Comparison of ENCODE assay signal across 28 cellular contexts in genomic region chr19:39470724-39471339, GRCh38. TPM values are rescaled to one million over a fixed set of nuclear protein-coding genes. Genes with fewer than 3 reads are reported as not detected.
DNase-seq lines count a peak whose midpoint lies in the region; ATAC-seq and TF ChIP-seq lines count a peak whose summit lies in the region.
"Had no signal": no experiment of that assay in that cellular context is flagged by ENCODE, and none has a peak within 500 bp of the region (broad histone marks: within the 10 kb centered on the region; RNA-seq: fewer than 3 reads in every experiment).

No MANE protein-coding gene starts in this region.

- peak; percentile 84 for ATAC-seq in activated naive CD8-positive, alpha-beta T cell treated with anti-CD3 and anti-CD28 coated beads, Interleukin-2, amount 50 U/mL, for 24 hours
- no peak for ATAC-seq in naive thymus-derived CD8-positive, alpha-beta T cell
- ATAC-seq in HG03432 (IDR thresholded peaks at IDR 0.05; ENCODE audit: unreplicated experiment) (no peak), HG03520 (IDR thresholded peaks at IDR 0.05; ENCODE audit: unreplicated experiment) (no peak), GM18511 (IDR thresholded peaks at IDR 0.05; ENCODE audit: unreplicated experiment) (no peak)
- ATAC-seq: body of pancreas, foreskin keratinocyte, GM12878, heart right ventricle, HepG2, left colon, T-cell had no signal

- H3K4me3 Mint-ChIP-seq in activated T-cell treated with anti-CD3 and anti-CD28 coated beads, Interleukin-2, amount 50 U/mL, for 24 hours: no peak overlapping the region
- no peak overlapping the region for H3K4me3 Mint-ChIP-seq in HFFc6
- H3K4me3 Mint-ChIP-seq in activated naive CD8-positive, alpha-beta T cell treated with anti-CD3 and anti-CD28 coated beads, Interleukin-2, amount 50 U/mL, for 24 hours: no peak overlapping the region
- H3K4me3 Mint-ChIP-seq in naive thymus-derived CD8-positive, alpha-beta T cell: no peak overlapping the region
- H3K4me3 Mint-ChIP-seq: memory B cell, T-cell had no signal

- no peaks in the 10 kb centered on the region for H3K9me3 Mint-ChIP-seq in activated T-cell treated with anti-CD3 and anti-CD28 coated beads, Interleukin-2, amount 50 U/mL, for 24 hours
- H3K9me3 Mint-ChIP-seq in HFFc6: no peaks in the 10 kb centered on the region
- H3K9me3 Mint-ChIP-seq in activated naive CD8-positive, alpha-beta T cell treated with anti-CD3 and anti-CD28 coated beads, Interleukin-2, amount 50 U/mL, for 24 hours: no peaks in the 10 kb centered on the region
- H3K9me3 Mint-ChIP-seq in naive thymus-derived CD8-positive, alpha-beta T cell: no peaks in the 10 kb centered on the region
- H3K9me3 Mint-ChIP-seq: memory B cell, T-cell had no signal

- no peaks in the 10 kb centered on the region for H3K27me3 Mint-ChIP-seq in activated T-cell treated with anti-CD3 and anti-CD28 coated beads, Interleukin-2, amount 50 U/mL, for 24 hours
- H3K27me3 Mint-ChIP-seq in HFFc6 (ENCODE audit: insufficient read depth): peaks cover 4% of the 10 kb centered on the region
- H3K27me3 Mint-ChIP-seq in activated naive CD8-positive, alpha-beta T cell treated with anti-CD3 and anti-CD28 coated beads, Interleukin-2, amount 50 U/mL, for 24 hours: no peaks in the 10 kb centered on the region
- no peaks in the 10 kb centered on the region for H3K27me3 Mint-ChIP-seq in naive thymus-derived CD8-positive, alpha-beta T cell
- H3K27me3 Mint-ChIP-seq: memory B cell, T-cell had no signal

- H3K36me3 Mint-ChIP-seq in activated T-cell treated with anti-CD3 and anti-CD28 coated beads, Interleukin-2, amount 50 U/mL, for 24 hours (ENCODE audit: low read depth): peaks cover 94% of the 10 kb centered on the region
- H3K36me3 Mint-ChIP-seq in HFFc6 (ENCODE audit: low read depth): peaks cover 50% of the 10 kb centered on the region
- peaks cover 62% of the 10 kb centered on the region for H3K36me3 Mint-ChIP-seq in activated naive CD8-positive, alpha-beta T cell treated with anti-CD3 and anti-CD28 coated beads, Interleukin-2, amount 50 U/mL, for 24 hours (ENCODE audit: low read depth)
- H3K36me3 Mint-ChIP-seq in naive thymus-derived CD8-positive, alpha-beta T cell: peaks cover 10 to 83% (median 20%) of the 10 kb centered on the region in 3 donors

- no peak for DNase-seq in activated T-cell treated with anti-CD3 and anti-CD28 coated beads, Interleukin-2, amount 50 U/mL, for 24 hours
- DNase-seq in activated T-cell treated with anti-CD3 and anti-CD28 coated beads for 4 hours: no peak
- DNase-seq in HFFc6: peak; percentile 16
- no peak for DNase-seq in activated naive CD8-positive, alpha-beta T cell treated with anti-CD3 and anti-CD28 coated beads, Interleukin-2, amount 50 U/mL, for 24 hours
- no peak for DNase-seq in naive thymus-derived CD8-positive, alpha-beta T cell
- DNase-seq: activated CD8-positive, alpha-beta memory T cell treated with anti-CD3 and anti-CD28 coated beads, Interleukin-2, amount 50 U/mL, for 48 hours; body of pancreas; Caco-2; DND-41; effector CD4-positive, alpha-beta T cell; erythroblast; foreskin keratinocyte; heart right ventricle; left colon; NCI-H1092 treated with DMSO at 0.1 percent for 48 hours; NCI-H1930; NCI-H69; T-cell had no signal

- no peak for TF ChIP-seq CTCF in HFFc6 (IDR thresholded peaks at IDR 0.05)

- H3K4me1 Mint-ChIP-seq in activated T-cell treated with anti-CD3 and anti-CD28 coated beads, Interleukin-2, amount 50 U/mL, for 24 hours (ENCODE audit: low read depth): peaks cover 33% of the 10 kb centered on the region
- peaks cover 16% of the 10 kb centered on the region for H3K4me1 Mint-ChIP-seq in HFFc6 (ENCODE audit: low read depth)
- peaks cover 33% of the 10 kb centered on the region for H3K4me1 Mint-ChIP-seq in activated naive CD8-positive, alpha-beta T cell treated with anti-CD3 and anti-CD28 coated beads, Interleukin-2, amount 50 U/mL, for 24 hours
- H3K4me1 Mint-ChIP-seq in naive thymus-derived CD8-positive, alpha-beta T cell: peaks cover 0 to 16% (median 9%) of the 10 kb centered on the region in 4 donors

- POLR2A ChIA-PET in naive thymus-derived CD8-positive, alpha-beta T cell (lab: Charles Lee): interaction anchor here (0.6 to 1.1 kb wide), 2 partner anchors 26 to 27 kb away, joined by 3 to 5 read pairs; partner anchors contain the start of gene SUPT5H

- peak overlapping the region; percentile 97 for H3K27ac Mint-ChIP-seq in activated T-cell treated with anti-CD3 and anti-CD28 coated beads, Interleukin-2, amount 50 U/mL, for 24 hours
- peak overlapping the region; percentile 60 for H3K27ac Mint-ChIP-seq in HFFc6
- H3K27ac Mint-ChIP-seq in activated naive CD8-positive, alpha-beta T cell treated with anti-CD3 and anti-CD28 coated beads, Interleukin-2, amount 50 U/mL, for 24 hours: peak overlapping the region; percentile 90
- peak overlapping the region in 6 of 10 donors; percentile 15 to 67 (median 42) for H3K27ac Mint-ChIP-seq in naive thymus-derived CD8-positive, alpha-beta T cell
- H3K27ac Mint-ChIP-seq: memory B cell, T-cell had no signal

RNA-seq across cellular contexts. Expression of gene TIMM50, which starts 9.8 kb away (rescaled TPM):
- total RNA-seq in HFFc6 (2021; fragmentation: NEBNext Ultra II Directional; extraction: Animal tissue kit (Norgen Biotek cat#: 25700)): 100 to 1,000 TPM in 1 of 6 experiments, 10 to 100 TPM in 5; 86.2 to 104 (median 92.5) TPM
- 10 to 100 TPM; 47.5 to 52.1 TPM for total RNA-seq in naive thymus-derived CD8-positive, alpha-beta T cell
- polyA plus RNA-seq in naive thymus-derived CD8-positive, alpha-beta T cell: 10 to 100 TPM; 41.4 to 53.3 (median 44.6) TPM

RNA-seq across cellular contexts. Expression of gene SUPT5H, which starts 25.4 kb away (rescaled TPM):
- total RNA-seq in HFFc6 (2021; fragmentation: NEBNext Ultra II Directional; extraction: Animal tissue kit (Norgen Biotek cat#: 25700)): 100 to 1,000 TPM; 102 to 129 (median 107) TPM
- 100 to 1,000 TPM; 185 to 196 TPM for total RNA-seq in naive thymus-derived CD8-positive, alpha-beta T cell
- polyA plus RNA-seq in naive thymus-derived CD8-positive, alpha-beta T cell: 100 to 1,000 TPM in 1 of 3 donors, 10 to 100 TPM in 2; 79.9 to 115 (median 96.6) TPM

RNA-seq across cellular contexts. Expression of gene DLL3, which starts 27.9 kb away (rescaled TPM):
- under 1 TPM in 2 of 6 experiments, not detected in 4; 0.38 to 0.45 TPM for total RNA-seq in HFFc6 (2021; fragmentation: NEBNext Ultra II Directional; extraction: Animal tissue kit (Norgen Biotek cat#: 25700))
- total RNA-seq in naive thymus-derived CD8-positive, alpha-beta T cell: under 1 TPM; 0.22 to 0.36 TPM
- polyA plus RNA-seq in naive thymus-derived CD8-positive, alpha-beta T cell: 1 to 10 TPM; 1.1 to 1.9 (median 1.8) TPM
- total RNA-seq: body of pancreas, heart right ventricle, urinary bladder had no signal
- polyA plus RNA-seq: heart right ventricle, urinary bladder had no signal

RNA-seq across cellular contexts. Expression of gene RPS16, which starts 35.1 kb away (rescaled TPM):
- total RNA-seq in HFFc6 (2021; fragmentation: NEBNext Ultra II Directional; extraction: Animal tissue kit (Norgen Biotek cat#: 25700)): 1,000 to 10,000 TPM; 1,647 to 2,008 (median 1,885) TPM
- 1,000 to 10,000 TPM; 3,730 to 3,760 TPM for total RNA-seq in naive thymus-derived CD8-positive, alpha-beta T cell
- 1,000 to 10,000 TPM; 2,588 to 2,812 (median 2,742) TPM for polyA plus RNA-seq in naive thymus-derived CD8-positive, alpha-beta T cell

RNA-seq across cellular contexts. Expression of gene SELENOV, which starts 44.1 kb away (rescaled TPM):
- not detected for total RNA-seq in HFFc6 (2021; fragmentation: NEBNext Ultra II Directional; extraction: Animal tissue kit (Norgen Biotek cat#: 25700))
- total RNA-seq in naive thymus-derived CD8-positive, alpha-beta T cell: not detected
- not detected for polyA plus RNA-seq in naive thymus-derived CD8-positive, alpha-beta T cell
- total RNA-seq: body of pancreas, foreskin keratinocyte, GM12878, heart right ventricle, HepG2, left colon, pulmonary artery endothelial cell, SJSA1, T-cell, temporal lobe had no signal
- polyA plus RNA-seq: foreskin keratinocyte, GM12878, heart right ventricle, HepG2, urinary bladder had no signal

Comparison
In these comparisons a context has a peak if more than half of its experiments do, and no peak if none do; other contexts are left out.
1. H3K27ac Mint-ChIP-seq: peak in every context shown above with its lines; median percentile 97 in activated T-cell treated with anti-CD3 and anti-CD28 coated beads, Interleukin-2, amount 50 U/mL, for 24 hours; 90 in activated naive CD8-positive, alpha-beta T cell treated with anti-CD3 and anti-CD28 coated beads, Interleukin-2, amount 50 U/mL, for 24 hours; 60 in HFFc6; 42 in naive thymus-derived CD8-positive, alpha-beta T cell.